8 cellular contexts compared by ENCODE assay signal in the genomic region with DNA sequence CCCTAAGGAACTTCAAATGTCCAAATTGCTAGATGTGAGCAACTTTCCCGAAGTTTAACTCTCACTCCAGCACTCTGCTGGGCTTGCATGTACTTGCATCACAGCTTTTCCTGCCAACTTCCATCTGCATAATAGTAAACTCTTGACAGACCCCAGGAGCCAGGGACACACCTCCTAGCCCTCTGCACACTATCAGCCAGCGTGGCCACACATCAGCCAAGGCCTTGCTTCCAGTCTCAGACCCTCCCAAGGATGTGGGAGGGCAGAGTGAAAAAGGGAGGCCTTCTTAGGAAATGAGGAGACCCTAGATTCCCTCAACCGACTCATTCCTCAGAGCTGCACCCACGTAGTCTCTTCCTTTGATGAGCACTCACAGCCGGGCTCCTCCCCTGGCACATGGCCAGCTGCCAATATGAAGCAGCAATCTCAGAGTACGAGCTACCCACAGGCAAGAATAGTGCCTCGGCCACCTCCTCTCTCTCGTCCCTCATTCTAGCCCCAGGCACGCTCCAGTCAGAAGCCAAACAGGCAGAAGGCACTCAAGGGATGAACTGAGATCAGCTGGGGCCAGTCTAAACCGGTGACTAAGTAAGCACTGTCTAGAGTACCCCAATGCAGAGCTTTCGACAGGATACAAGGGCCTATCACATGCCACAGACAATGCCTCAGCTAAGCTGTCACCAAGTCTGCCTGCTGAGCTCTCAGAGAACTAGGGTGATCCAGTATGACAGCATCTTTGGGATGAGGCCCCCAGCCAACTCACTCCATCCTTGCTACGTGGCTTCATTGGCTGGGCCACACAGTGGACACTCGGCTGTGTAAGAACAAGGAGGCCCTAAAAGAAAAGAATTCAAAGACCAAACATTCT. TPM values are rescaled to one million over a fixed set of nuclear protein-coding genes. Genes with fewer than 3 reads are reported as not detected.
DNase-seq lines count a peak whose midpoint lies in the region; ATAC-seq and TF ChIP-seq lines count a peak whose summit lies in the region.

No MANE protein-coding gene starts in this region.

- DNase-seq in BJ (ENCODE audit: low read depth): peak; percentile 63
- DNase-seq in activated CD4-positive, alpha-beta T cell treated with anti-CD3 and anti-CD28 coated beads for 4 hours: peak; percentile 27 to 35
- peak; percentile 88 for DNase-seq in fibroblast of mammary gland (ENCODE audit: low read depth)
- peak; percentile 91 for DNase-seq in osteoblast (ENCODE audit: insufficient read length, low spot score, missing footprints)
- no peak for DNase-seq in NCI-H1092 treated with DMSO at 0.1 percent for 48 hours (lab: John Stamatoyannopoulos, UW)

- peaks cover 53% of the 10 kb centered on the region for H3K4me1 ChIP-seq in osteoblast (ENCODE audit: insufficient read depth, low read length)

- no peaks in the 10 kb centered on the region for H3K27me3 ChIP-seq in BJ (ENCODE audit: control insufficient read depth, insufficient read depth, low read length)
- H3K27me3 ChIP-seq in osteoblast (ENCODE audit: insufficient read depth, low read length): no peaks in the 10 kb centered on the region

- H4K20me1 ChIP-seq in osteoblast (ENCODE audit: insufficient read depth, low read length): peaks cover 37% of the 10 kb centered on the region

- peaks cover 5% of the 10 kb centered on the region for H3K27me3 Mint-ChIP-seq in IgD-negative memory B cell

- peak overlapping the region in 3 of 4 donors; percentile 10 to 58 (median 46) for H3K4me3 Mint-ChIP-seq in IgD-negative memory B cell

- POLR2A ChIA-PET in BJ (lab: Charles Lee): interaction anchor here (0.6 to 1.1 kb wide), 3 partner anchors 10 to 1004 kb away, joined by 3 to 4 read pairs (median 4); no protein-coding TSS in a partner anchor

- CTCF ChIA-PET in BJ (lab: Yijun Ruan, JAX): interaction anchor here (0.8 to 3.1 kb wide), 6 partner anchors 10 to 241 kb away, joined by 3 to 19 read pairs (median 4); a partner anchor contains a TSS

- no peaks in the 10 kb centered on the region for H3K9me3 ChIP-seq in osteoblast (ENCODE audit: low read depth, low read length)

- peak overlapping the region; percentile 16 for H2AFZ ChIP-seq in osteoblast (ENCODE audit: low read length)

- H3K36me3 Mint-ChIP-seq in IgD-negative memory B cell: no peaks in the 10 kb centered on the region

- H3K4me2 ChIP-seq in osteoblast (ENCODE audit: insufficient read depth, low read length): peak overlapping the region; percentile 90

- H3K79me2 ChIP-seq in osteoblast (ENCODE audit: insufficient read depth, low read length): peaks cover 49% of the 10 kb centered on the region

- ATAC-seq in HG03354 (IDR thresholded peaks at IDR 0.05; ENCODE audit: poor library complexity, severe bottlenecking, unreplicated experiment) (no peak), GM18502 (IDR thresholded peaks at IDR 0.05; ENCODE audit: poor library complexity, unreplicated experiment) (no peak)

- H3K27ac ChIP-seq in osteoblast (ENCODE audit: low read depth, low read length): peak overlapping the region; percentile 89

- peaks cover 15 to 23% (median 18%) of the 10 kb centered on the region in 3 donors for H3K4me1 Mint-ChIP-seq in IgD-negative memory B cell

- no peaks in the 10 kb centered on the region for H3K9me3 Mint-ChIP-seq in IgD-negative memory B cell

- no peak overlapping the region for H3K27ac Mint-ChIP-seq in IgD-negative memory B cell

- no peak for TF ChIP-seq CTCF in BJ (IDR thresholded peaks at IDR 0.05; ENCODE audit: insufficient read depth, low read depth, low read length)
- no peak for TF ChIP-seq CTCF in fibroblast of mammary gland (conservative IDR thresholded peaks at IDR 0.05; ENCODE audit: control insufficient read depth, insufficient read depth, low read depth, low read length)
- no peak for TF ChIP-seq CTCF in osteoblast (IDR thresholded peaks at IDR 0.05; ENCODE audit: extremely low read depth, low read depth, low read length)

- peak overlapping the region; percentile 4 for H3K4me3 ChIP-seq in BJ (ENCODE audit: low read depth, low read length)
- H3K4me3 ChIP-seq in fibroblast of mammary gland (ENCODE audit: control insufficient read depth, low read depth, low read length): peak overlapping the region; percentile 10
- peak overlapping the region; percentile 78 for H3K4me3 ChIP-seq in osteoblast (ENCODE audit: insufficient read depth, low read length)

- no peaks in the 10 kb centered on the region for H3K36me3 ChIP-seq in BJ (ENCODE audit: control insufficient read depth, insufficient read depth, low read length)
- no peaks in the 10 kb centered on the region for H3K36me3 ChIP-seq in osteoblast (ENCODE audit: insufficient read depth, low read length)

RNA-seq across cellular contexts. Expression of a gene that starts 2.3 kb away (rescaled TPM):
- polyA plus RNA-seq in BJ (2011; rRNA removed) (372 and 435 TPM in 2 replicates), IgD-negative memory B cell (0.26 TPM)
- polyA minus RNA-seq in BJ (2011; rRNA and poly(A)+ RNA removed): 131 and 175 TPM in 2 replicates
- total RNA-seq in osteoblast: 155 and 186 TPM in 2 replicates

RNA-seq across cellular contexts. Expression of a gene that starts 32.1 kb away (rescaled TPM):
- 17.1 and 31.0 TPM in 2 replicates for polyA plus RNA-seq in BJ (2011; rRNA removed)
- polyA minus RNA-seq in BJ (2011; rRNA and poly(A)+ RNA removed): 36.3 and 48.2 TPM in 2 replicates
- not detected for polyA plus RNA-seq in IgD-negative memory B cell
- 47.7 and 67.7 TPM in 2 replicates for total RNA-seq in osteoblast

Comparison
In these comparisons a context has a peak if more than half of its experiments do, and no peak if none do; other contexts are left out.
1. H3K4me3 ChIP-seq: peak in every context shown above with its lines; median percentile 78 in osteoblast; 10 in fibroblast of mammary gland; 4 in BJ.
2. RNA of a gene that starts 2.3 kb away (polyA plus RNA-seq): 372 to 435 TPM in BJ; 0.26 TPM in IgD-negative memory B cell (single experiment); every median in the first group is over 100 times any median in the second.
3. RNA of a gene that starts 32.1 kb away (polyA plus RNA-seq): 17.1 to 31.0 TPM in BJ; not detected in IgD-negative memory B cell (single experiment); every median in the first group is over 10 times any median in the second.